13 cellular contexts compared by ENCODE assay signal in genomic region chr4:139207873-139208403, GRCh38. TPM values are rescaled to one million over a fixed set of nuclear protein-coding genes. Genes with fewer than 3 reads are reported as not detected.
A peak's percentile ranks its signal among the peaks of the same experiment; 100 is the strongest.
DNase-seq lines count a peak whose midpoint lies in the region; ATAC-seq and TF ChIP-seq lines count a peak whose summit lies in the region.
"Had no signal": no experiment of that assay in that cellular context is flagged by ENCODE, and none has a peak within 500 bp of the region (broad histone marks: within the 10 kb centered on the region; RNA-seq: fewer than 3 reads in every experiment).

No MANE protein-coding gene starts in this region.

- H3K27ac Mint-ChIP-seq in glutamatergic neuron (ENCODE audit: unreplicated experiment), result peak overlapping the region; percentile 76

- no peak for TF ChIP-seq CTCF in OCI-LY7 (conservative IDR thresholded peaks at IDR 0.05; ENCODE audit: low read length)
- TF ChIP-seq CTCF in glutamatergic neuron (IDR thresholded peaks at IDR 0.05; ENCODE audit: partially characterized antibody, unreplicated experiment), result no peak
- TF ChIP-seq CTCF in sigmoid colon (IDR thresholded peaks at IDR 0.05), result no peak

- no peaks in the 10 kb centered on the region for H3K9me3 ChIP-seq in OCI-LY7 (ENCODE audit: low read length)
- no peaks in the 10 kb centered on the region for H3K9me3 ChIP-seq in sigmoid colon
- H3K9me3 ChIP-seq: tibial artery had no signal

- 84 to 87% methylated on average over 6 of the region's 6 CpGs for WGBS in sigmoid colon, 2 donors

- no TSS peak for BruUV-seq in OCI-LY7 (replicated peaks; lab: Mats Ljungman, UMichigan)

- no peak overlapping the region for H3K4me3 Mint-ChIP-seq in glutamatergic neuron (ENCODE audit: unreplicated experiment)
- H3K4me3 Mint-ChIP-seq: CD4-positive, alpha-beta memory T cell had no signal

- no peak overlapping the region for H3K4me3 ChIP-seq in OCI-LY7 (ENCODE audit: low read depth, low read length, poor library complexity, severe bottlenecking)
- no peak overlapping the region for H3K4me3 ChIP-seq in sigmoid colon
- H3K4me3 ChIP-seq: tibial artery had no signal

- no peaks in the 10 kb centered on the region for H4K20me1 ChIP-seq in OCI-LY7 (ENCODE audit: insufficient read depth, low read length)

- TF ChIP-seq POLR2A in sigmoid colon (IDR thresholded peaks at IDR 0.05), result no peak

- 0 out of 2 replicates have a peak overlapping the region, but pooled peaks have one; percentile 45 for H2AFZ ChIP-seq in OCI-LY7 (ENCODE audit: low read length)

- DNase-seq in GM03348 (ENCODE audit: low spot score) (peak; percentile 15), OCI-LY7 (ENCODE audit: low spot score) (no peak), glutamatergic neuron (no peak), sigmoid colon (no peak), dedifferentiated amniotic fluid mesenchymal stem cell (ENCODE audit: extremely low spot score) (no peak), NCI-H2107 treated with DMSO at 0.1 percent for 48 hours (lab: John Stamatoyannopoulos, UW; ENCODE audit: unreplicated experiment) (no peak)
- DNase-seq: activated effector memory CD4-positive, alpha-beta T cell treated with Interleukin-2 at 50 U/mL for 16 hours; kidney glomerular epithelial cell; NCI-H2107 had no signal

- CTCF ChIA-PET in OCI-LY7 (lab: Charles Lee; ENCODE audit: unreplicated experiment), result no interaction called here

- no peaks in the 10 kb centered on the region for H3K27me3 ChIP-seq in sigmoid colon
- H3K27me3 ChIP-seq: tibial artery had no signal

- no peak overlapping the region for H3K27ac ChIP-seq in OCI-LY7 (ENCODE audit: low read depth, low read length, poor library complexity, severe bottlenecking)
- H3K27ac ChIP-seq in sigmoid colon, result peak overlapping the region in 3 of 4 donors; percentile 10 to 41 (median 39)
- H3K27ac ChIP-seq: tibial artery had no signal

- H3K36me3 Mint-ChIP-seq in glutamatergic neuron (ENCODE audit: unreplicated experiment), result no peaks in the 10 kb centered on the region
- H3K36me3 Mint-ChIP-seq: CD4-positive, alpha-beta memory T cell had no signal

- H3K4me1 ChIP-seq in OCI-LY7 (ENCODE audit: insufficient read depth, low read length, poor library complexity, severe bottlenecking) (peaks cover 17% of the 10 kb centered on the region), sigmoid colon (peaks cover 0 to 6% (median 0%) of the 10 kb centered on the region in 4 donors)
- H3K4me1 ChIP-seq: tibial artery had no signal

- H3K79me2 ChIP-seq in OCI-LY7 (ENCODE audit: insufficient read depth, low read depth, low read length), result no peaks in the 10 kb centered on the region

- no peak for ATAC-seq in GM19452 (IDR thresholded peaks at IDR 0.05; ENCODE audit: unreplicated experiment)
- no peak for ATAC-seq in GM18868 (IDR thresholded peaks at IDR 0.05; ENCODE audit: unreplicated experiment)

- no peaks in the 10 kb centered on the region for H3K9me3 Mint-ChIP-seq in glutamatergic neuron (ENCODE audit: unreplicated experiment)

- no peaks in the 10 kb centered on the region for H3K27me3 Mint-ChIP-seq in glutamatergic neuron (ENCODE audit: unreplicated experiment)

- H3K4me1 Mint-ChIP-seq in glutamatergic neuron (ENCODE audit: low read depth, unreplicated experiment), result peaks cover 3% of the 10 kb centered on the region

- POLR2A ChIA-PET in OCI-LY7 (lab: Charles Lee), result interaction anchor here (0.6 to 0.7 kb wide), 3 partner anchors 13 to 183 kb away, joined by 3 to 7 read pairs (median 3); no protein-coding TSS in a partner anchor

- TF ChIP-seq EP300 in sigmoid colon (IDR thresholded peaks at IDR 0.05), result no peak

- H3K4me2 ChIP-seq in OCI-LY7 (ENCODE audit: low read length), result no peak overlapping the region

- intact Hi-C loops in OCI-LY7 (cut with micrococcal nuclease; ENCODE audit: unreplicated experiment), result no loop called here
- intact Hi-C loops in sigmoid colon (cut with DNase I), result no loop called here

- H3K9me2 ChIP-seq in OCI-LY7 (ENCODE audit: insufficient read depth, low read length), result no peaks in the 10 kb centered on the region

- H3K36me3 ChIP-seq in OCI-LY7 (ENCODE audit: insufficient read depth, low read length) (no peaks in the 10 kb centered on the region), sigmoid colon (no peaks in the 10 kb centered on the region)
- H3K36me3 ChIP-seq: tibial artery had no signal

RNA-seq across cellular contexts. Expression of gene ELF2, which starts 30.9 kb away (rescaled TPM):
- 49.1 and 49.6 TPM in 2 replicates for total RNA-seq in OCI-LY7 (2014; rRNA removed; shearing (Covaris generic))
- total RNA-seq in OCI-LY7 (2022), result 57.0 and 62.0 TPM in 2 replicates
- 32.4 TPM for total RNA-seq in glutamatergic neuron (ENCODE audit: unreplicated experiment)
- 10 to 100 TPM; 61.4 to 83.6 (median 79.0) TPM for total RNA-seq in sigmoid colon
- polyA plus RNA-seq in sigmoid colon, result 10 to 100 TPM in 2 of 3 donors, 1 to 10 TPM in 1; 9.9 to 16.8 (median 15.6) TPM
